Comparison of ENCODE assay signal across 16 cellular contexts in the genomic region with DNA sequence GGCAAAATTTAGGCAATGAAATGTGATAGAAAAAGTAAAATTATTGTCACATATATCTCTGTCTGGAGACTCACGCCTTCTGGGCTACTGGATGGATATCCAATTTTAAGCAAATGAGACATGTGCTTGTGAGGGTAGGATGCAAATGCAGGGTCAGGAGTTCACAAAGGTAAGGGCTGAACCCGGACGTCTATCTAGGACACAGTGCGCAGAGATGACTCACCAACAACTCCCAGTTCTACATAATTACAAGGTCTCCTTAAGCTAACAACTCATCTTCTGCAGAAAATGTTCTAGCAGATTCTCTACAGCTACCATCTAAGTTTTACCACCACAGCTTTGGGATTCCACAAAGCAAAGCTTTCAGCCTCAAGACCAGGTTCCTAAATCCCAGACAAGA.
DNase-seq lines count a peak whose midpoint lies in the region; ATAC-seq and TF ChIP-seq lines count a peak whose summit lies in the region.
"Had no signal": no experiment of that assay in that cellular context is flagged by ENCODE, and none has a peak within 500 bp of the region (broad histone marks: within the 10 kb centered on the region; RNA-seq: fewer than 3 reads in every experiment).

No MANE protein-coding gene starts in this region.

- no peak overlapping the region for H3K4me3 ChIP-seq in epithelial cell of esophagus (ENCODE audit: low read length)

- POLR2A ChIA-PET in RWPE1 (lab: Yijun Ruan, JAX; ENCODE audit: low non-redundant PET), result interaction anchor here (0.6 kb wide), 1 partner anchor 39 kb away, joined by 3 read pairs; no protein-coding TSS in a partner anchor

- H3K9me3 Mint-ChIP-seq in activated naive CD4-positive, alpha-beta T cell treated with anti-CD3 and anti-CD28 coated beads, Interleukin-2, amount 10 ng/mL, durations not matched to agents 7 days and 5 days, result no peaks in the 10 kb centered on the region

- ATAC-seq in GM18867 (IDR thresholded peaks at IDR 0.05; ENCODE audit: unreplicated experiment) (peak; percentile 41), GM18520 (IDR thresholded peaks at IDR 0.05; ENCODE audit: unreplicated experiment) (no peak)
- ATAC-seq: PC-3 had no signal

- peak; percentile 38 for DNase-seq in RWPE1 (ENCODE audit: low spot score)
- peak; percentile 48 for DNase-seq in epithelial cell of esophagus (ENCODE audit: low read depth)
- peak; percentile 61 for DNase-seq in mucosa of gallbladder (ENCODE audit: low spot score)
- DNase-seq in kidney glomerular epithelial cell (lab: John Stamatoyannopoulos, UW), result no peak
- no peak for DNase-seq in activated naive CD4-positive, alpha-beta T cell treated with anti-CD3 and anti-CD28 coated beads, Interleukin-2, amount 10 ng/mL, durations not matched to agents 7 days and 5 days
- DNase-seq: MM.1S, NCI-H2029, NCI-H2171 treated with DMSO at 0.1 percent for 48 hours, NCI-H510A, PC-3, Right ventricle myocardium superior, SK-N-SH had no signal

- no peak overlapping the region for H3K4me3 Mint-ChIP-seq in activated naive CD4-positive, alpha-beta T cell treated with anti-CD3 and anti-CD28 coated beads, Interleukin-2, amount 10 ng/mL, durations not matched to agents 7 days and 5 days

- H3K27me3 Mint-ChIP-seq in activated naive CD4-positive, alpha-beta T cell treated with anti-CD3 and anti-CD28 coated beads, Interleukin-2, amount 10 ng/mL, durations not matched to agents 7 days and 5 days, result no peaks in the 10 kb centered on the region
- H3K27me3 Mint-ChIP-seq: CD4-positive, alpha-beta memory T cell had no signal

- no peak overlapping the region for H3K27ac ChIP-seq in RWPE1
- H3K27ac ChIP-seq: KMS-11 had no signal

- no peaks in the 10 kb centered on the region for H3K4me1 Mint-ChIP-seq in activated naive CD4-positive, alpha-beta T cell treated with anti-CD3 and anti-CD28 coated beads, Interleukin-2, amount 10 ng/mL, durations not matched to agents 7 days and 5 days

- TF ChIP-seq CTCF in RWPE1 (conservative IDR thresholded peaks at IDR 0.05; ENCODE audit: low read depth) (no peak), epithelial cell of esophagus (IDR thresholded peaks at IDR 0.05; ENCODE audit: insufficient read depth, low read depth, low read length, missing control alignments) (no peak)

- H3K27ac Mint-ChIP-seq in activated naive CD4-positive, alpha-beta T cell treated with anti-CD3 and anti-CD28 coated beads, Interleukin-2, amount 10 ng/mL, durations not matched to agents 7 days and 5 days, result no peak overlapping the region

- no peaks in the 10 kb centered on the region for H3K36me3 Mint-ChIP-seq in activated naive CD4-positive, alpha-beta T cell treated with anti-CD3 and anti-CD28 coated beads, Interleukin-2, amount 10 ng/mL, durations not matched to agents 7 days and 5 days
- H3K36me3 Mint-ChIP-seq: CD4-positive, alpha-beta memory T cell had no signal

- CTCF ChIA-PET in RWPE1 (lab: Yijun Ruan, JAX), result no interaction called here
- CTCF ChIA-PET in activated naive CD4-positive, alpha-beta T cell treated with anti-CD3 and anti-CD28 coated beads, Interleukin-2, amount 10 ng/mL, durations not matched to agents 7 days and 5 days (lab: Charles Lee), result interaction anchor here (0.6 to 1.0 kb wide), 2 partner anchors 62 to 432 kb away, joined by 3 read pairs; no protein-coding TSS in a partner anchor

Comparison
In these comparisons a context has a peak if more than half of its experiments do, and no peak if none do; other contexts are left out.
1. DNase-seq: peak in RWPE1 (single experiment), epithelial cell of esophagus (single experiment) and mucosa of gallbladder (single experiment); none in kidney glomerular epithelial cell (single experiment) and activated naive CD4-positive, alpha-beta T cell treated with anti-CD3 and anti-CD28 coated beads, Interleukin-2, amount 10 ng/mL, durations not matched to agents 7 days and 5 days (single experiment).